ENCODE assay signal across 31 cellular contexts in the genomic region with DNA sequence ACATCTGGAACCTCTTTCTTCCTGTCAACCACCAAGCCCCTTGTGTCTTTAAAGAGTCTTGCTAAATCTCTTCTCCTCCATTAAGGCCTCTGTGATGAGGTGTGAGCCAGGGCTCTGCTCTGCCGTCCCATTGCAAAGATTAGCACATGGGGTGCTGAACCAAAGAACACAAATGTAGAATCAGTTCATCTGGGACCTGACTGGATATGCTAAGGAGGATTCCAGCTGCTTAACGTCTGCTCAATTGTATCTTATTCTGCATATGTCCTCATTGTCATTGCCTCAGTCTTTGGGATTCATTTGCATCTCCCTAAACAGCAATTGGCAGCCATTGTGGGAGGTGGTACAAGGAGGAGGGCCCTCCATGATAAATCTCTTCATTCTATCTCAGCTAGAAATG.
DNase-seq lines count a peak whose midpoint lies in the region; ATAC-seq, FAIRE-seq and TF ChIP-seq lines count a peak whose summit lies in the region.
"Had no signal": no experiment of that assay in that cellular context is flagged by ENCODE, and none has a peak within 500 bp of the region (broad histone marks: within the 10 kb centered on the region; RNA-seq: fewer than 3 reads in every experiment).

No MANE protein-coding gene starts in this region.

- H3K4me1 ChIP-seq in GM23338 (ENCODE audit: insufficient read depth): 0 out of 2 replicates have a peak, but pooled peaks cover 5% of the 10 kb centered on the region
- peaks cover 5% of the 10 kb centered on the region; the same call in 1 of the 2 replicates for H3K4me1 ChIP-seq in MM.1S (ENCODE audit: low read length)
- no peaks in the 10 kb centered on the region for H3K4me1 ChIP-seq in endothelial cell of umbilical vein (ENCODE audit: control insufficient read depth, extremely low read depth, insufficient read depth, low read length)
- H3K4me1 ChIP-seq: Caco-2, HAP-1, SJSA1 had no signal

- H3K27me3 Mint-ChIP-seq in GM23338 (ENCODE audit: insufficient read depth, low read depth, poor library complexity): peaks cover 5% of the 10 kb centered on the region

- ATAC-seq in GM23338 (peak; percentile 73), HG03159 (IDR thresholded peaks at IDR 0.05; ENCODE audit: unreplicated experiment) (no peak)
- ATAC-seq: CD8-positive, alpha-beta T cell had no signal

- H3K9me3 ChIP-seq in MM.1S (replicated peaks; ENCODE audit: insufficient read depth, low read length): no peaks in the 10 kb centered on the region
- H3K9me3 ChIP-seq in endothelial cell of umbilical vein (replicated peaks; ENCODE audit: control insufficient read depth, insufficient read depth, low read length): no peaks in the 10 kb centered on the region
- H3K9me3 ChIP-seq: Caco-2, HAP-1, SJSA1 had no signal

- H3K4me1 Mint-ChIP-seq in GM23338: peaks cover 18% of the 10 kb centered on the region
- H3K4me1 Mint-ChIP-seq: B cell had no signal

- H3K36me3 Mint-ChIP-seq in GM23338 (ENCODE audit: low read depth): no peaks in the 10 kb centered on the region
- H3K36me3 Mint-ChIP-seq: CD8-positive, alpha-beta T cell had no signal

- no TSS peak for BruUV-seq in endothelial cell of umbilical vein (replicated peaks; lab: Mats Ljungman, UMichigan)

- no peak for TF ChIP-seq POLR2A in endothelial cell of umbilical vein (IDR thresholded peaks at IDR 0.05; ENCODE audit: low read depth, low read length)

- H3K9me2 ChIP-seq in GM23338 (ENCODE audit: insufficient read depth) (no peaks in the 10 kb centered on the region), MM.1S (replicated peaks; ENCODE audit: insufficient read depth, low read length) (no peaks in the 10 kb centered on the region)

- TF ChIP-seq CTCF in GM23338 (conservative IDR thresholded peaks at IDR 0.05; ENCODE audit: low read depth in 2 of 2): no peak
- TF ChIP-seq CTCF in MM.1S (IDR thresholded peaks at IDR 0.05; ENCODE audit: low read length): no peak
- no peak for TF ChIP-seq CTCF in endothelial cell of umbilical vein (IDR thresholded peaks at IDR 0.05; ENCODE audit: extremely low read depth in 1 of 2, insufficient read depth in 1 of 2, low read depth in 1 of 2, low read length in 2 of 2)

- no peaks in the 10 kb centered on the region for H3K9me1 ChIP-seq in endothelial cell of umbilical vein (replicated peaks; ENCODE audit: control insufficient read depth, extremely low read depth, insufficient read depth, low read length)

- H2AFZ ChIP-seq in GM23338: peak overlapping the region; percentile 34; the same call in 1 of the 2 replicates
- no peak overlapping the region for H2AFZ ChIP-seq in MM.1S (ENCODE audit: low read length)
- H2AFZ ChIP-seq in endothelial cell of umbilical vein (ENCODE audit: low read depth, low read length): no peak overlapping the region
- H2AFZ ChIP-seq: PC-9 had no signal

- H3K36me3 ChIP-seq in GM23338 (ENCODE audit: insufficient read depth) (no peaks in the 10 kb centered on the region), MM.1S (replicated peaks; ENCODE audit: insufficient read depth, low read length) (no peaks in the 10 kb centered on the region), endothelial cell of umbilical vein (ENCODE audit: control insufficient read depth in 2 of 2, extremely low read depth in 1 of 2, insufficient read depth in 2 of 2, low read length in 2 of 2) (no peaks in the 10 kb centered on the region)
- H3K36me3 ChIP-seq: HAP-1, SJSA1 had no signal

- no peaks in the 10 kb centered on the region for H3K9me3 Mint-ChIP-seq in GM23338
- H3K9me3 Mint-ChIP-seq: CD8-positive, alpha-beta T cell had no signal

- H3K4me3 ChIP-seq in GM23338 (no peak overlapping the region), MM.1S (ENCODE audit: low read length) (no peak overlapping the region), endothelial cell of umbilical vein (replicated peaks in 1 of 3; ENCODE audit: insufficient read depth in 1 of 3, low read depth in 1 of 3, low read length in 3 of 3) (no peak overlapping the region)
- H3K4me3 ChIP-seq: HAP-1, PC-9, SJSA1 had no signal

- no peak overlapping the region for H3K27ac ChIP-seq in GM23338 (ENCODE audit: low read depth)
- H3K27ac ChIP-seq in MM.1S (ENCODE audit: low read length): no peak overlapping the region
- H3K27ac ChIP-seq in endothelial cell of umbilical vein (ENCODE audit: insufficient read depth, low read depth, low read length): no peak overlapping the region
- H3K27ac ChIP-seq: 22Rv1, C4-2B, PC-9, SJSA1 had no signal

- H4K20me1 ChIP-seq in GM23338 (replicated peaks; ENCODE audit: insufficient read depth) (no peaks in the 10 kb centered on the region), MM.1S (ENCODE audit: insufficient read depth, low read length) (no peaks in the 10 kb centered on the region), endothelial cell of umbilical vein (replicated peaks; ENCODE audit: control insufficient read depth, extremely low read depth, insufficient read depth, low read length) (no peaks in the 10 kb centered on the region)

- CTCF ChIA-PET in endothelial cell of umbilical vein (lab: Charles Lee): interaction anchor here (1.0 kb wide), 1 partner anchor 18 kb away, joined by 3 read pairs; no protein-coding TSS in a partner anchor

- H3F3A ChIP-seq in GM23338 (replicated peaks; ENCODE audit: low read depth): no peaks in the 10 kb centered on the region
- no peaks in the 10 kb centered on the region for H3F3A ChIP-seq in MM.1S (ENCODE audit: insufficient read depth, low read length)

- peak overlapping the region; percentile 75; the same call in 1 of the 2 replicates for H3K27ac Mint-ChIP-seq in GM23338
- H3K27ac Mint-ChIP-seq: B cell; CD8-positive, alpha-beta T cell; HFFc6 had no signal

- DNase-seq in GM23338 (ENCODE audit: low spot score) (peak; percentile 36), MM.1S (no peak), endothelial cell of umbilical vein (ENCODE audit: low read depth, low spot score) (no peak), iPS-NIHi7 (ENCODE audit: extremely low spot score) (peak; percentile 11), EL (no peak), NCI-H524 treated with DMSO at 0.1 percent for 48 hours (lab: John Stamatoyannopoulos, UW) (no peak)
- DNase-seq in activated CD4-positive, alpha-beta T cell treated with anti-CD3 and anti-CD28 coated beads for 48 hours: no peak
- DNase-seq: Caco-2; CD8-positive, alpha-beta T cell; GDM1; HFFc6; Karpas-422; NCI-H1092 treated with DMSO at 0.1 percent for 48 hours; NCI-H1436; NCI-H187; NCI-H2081 treated with DMSO at 0.1 percent for 48 hours; NCI-H2171 treated with DMSO at 0.1 percent for 48 hours; NCI-H345; NCI-H510A treated with DMSO at 0.1 percent for 48 hours; NCI-H774; NK-92 treated with Interleukin-12 subunit alpha and Interleukin-12 subunit beta, amount 100 ng/mL, for 24 hours; PC-9; Right ventricle myocardium superior; RPMI8226 had no signal

- FAIRE-seq in endothelial cell of umbilical vein (lab: Jason Lieb, UNC): peak; percentile 12
- FAIRE-seq: GM12892 had no signal

- intact Hi-C loops in endothelial cell of umbilical vein (cut with micrococcal nuclease): no loop called here

- H3K4me2 ChIP-seq in GM23338 (no peak overlapping the region), MM.1S (ENCODE audit: low read depth, low read length) (0 out of 2 replicates have a peak overlapping the region, but pooled peaks have one; percentile 2), endothelial cell of umbilical vein (ENCODE audit: insufficient read depth, low read length) (no peak overlapping the region)
- H3K4me2 ChIP-seq: PC-9 had no signal

- H3K9ac ChIP-seq in MM.1S (ENCODE audit: low read length): no peak overlapping the region
- H3K9ac ChIP-seq in endothelial cell of umbilical vein (replicated peaks; ENCODE audit: extremely low read depth, insufficient read depth, low read length): no peak overlapping the region

- dilution Hi-C loops in endothelial cell of umbilical vein (cut with MboI; ENCODE audit: extremely low pct_ligation_motif_present, low sequenced_read_pairs): no loop called here

- H3K27me3 ChIP-seq in GM23338 (ENCODE audit: insufficient read depth) (no peaks in the 10 kb centered on the region), MM.1S (replicated peaks; ENCODE audit: insufficient read depth, low read length) (no peaks in the 10 kb centered on the region), endothelial cell of umbilical vein (ENCODE audit: control insufficient read depth in 2 of 2, insufficient read depth in 2 of 2, low read length in 2 of 2) (peaks cover 9 to 11% of the 10 kb centered on the region in 2 experiments)
- H3K27me3 ChIP-seq: SJSA1 had no signal

- POLR2A ChIA-PET in endothelial cell of umbilical vein (lab: Charles Lee): no interaction called here

- H3K4me3 Mint-ChIP-seq in GM23338: no peak overlapping the region
- H3K4me3 Mint-ChIP-seq: B cell; CD8-positive, alpha-beta T cell; HFFc6 had no signal

- H3K79me2 ChIP-seq in GM23338 (replicated peaks; ENCODE audit: insufficient read depth) (no peaks in the 10 kb centered on the region), MM.1S (ENCODE audit: low read length) (no peaks in the 10 kb centered on the region), endothelial cell of umbilical vein (ENCODE audit: control insufficient read depth, insufficient read depth, low read length) (no peaks in the 10 kb centered on the region)

TF ChIP-seq in endothelial cell of umbilical vein, 7 proteins besides CTCF, POLR2A, EP300 and RAD21:
- no peak for TF ChIP-seq POLR2AphosphoS5 (IDR thresholded peaks at IDR 0.05; ENCODE audit: insufficient read depth, low read depth, low read length)
- TF ChIP-seq, protein P1, sequence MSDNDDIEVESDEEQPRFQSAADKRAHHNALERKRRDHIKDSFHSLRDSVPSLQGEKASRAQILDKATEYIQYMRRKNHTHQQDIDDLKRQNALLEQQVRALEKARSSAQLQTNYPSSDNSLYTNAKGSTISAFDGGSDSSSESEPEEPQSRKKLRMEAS (IDR thresholded peaks at IDR 0.05; ENCODE audit: insufficient read depth, insufficient read length): no peak
- no peak for TF ChIP-seq JUN (IDR thresholded peaks at IDR 0.05; ENCODE audit: borderline replicate concordance, insufficient read depth, insufficient read length, low read depth)
- TF ChIP-seq GATA2 (IDR thresholded peaks at IDR 0.05; ENCODE audit: insufficient read depth, insufficient read length, low read depth, low read length): no peak
- no peak for TF ChIP-seq FOS (IDR thresholded peaks at IDR 0.05; ENCODE audit: borderline replicate concordance, insufficient read depth, low read length)
- no peak for TF ChIP-seq MYC (IDR thresholded peaks at IDR 0.05; ENCODE audit: low read depth, low read length)
- no peak for TF ChIP-seq EZH2 (IDR thresholded peaks at IDR 0.05; ENCODE audit: borderline replicate concordance, low read depth, low read length, severe bottlenecking)

Comparison
In these comparisons a context has a peak if more than half of its experiments do, and no peak if none do; other contexts are left out.
1. DNase-seq: peak in GM23338 (single experiment) and iPS-NIHi7 (single experiment); none in MM.1S (single experiment), endothelial cell of umbilical vein (single experiment), EL (single experiment), activated CD4-positive, alpha-beta T cell treated with anti-CD3 and anti-CD28 coated beads for 48 hours (single experiment) and NCI-H524 treated with DMSO at 0.1 percent for 48 hours (single experiment).